10 cellular contexts compared by ENCODE assay signal in genomic region chr19:47098608-47099007, GRCh38. TPM values are rescaled to one million over a fixed set of nuclear protein-coding genes. Genes with fewer than 3 reads are reported as not detected.
DNase-seq lines count a peak whose midpoint lies in the region; ATAC-seq, FAIRE-seq and TF ChIP-seq lines count a peak whose summit lies in the region.
"Had no signal": no experiment of that assay in that cellular context is flagged by ENCODE, and none has a peak within 500 bp of the region (broad histone marks: within the 10 kb centered on the region; RNA-seq: fewer than 3 reads in every experiment).

No MANE protein-coding gene starts in this region.

- H3K36me3 Mint-ChIP-seq in Caco-2 (ENCODE audit: insufficient read depth, unreplicated experiment): peaks cover 56% of the 10 kb centered on the region
- H3K36me3 Mint-ChIP-seq in neural progenitor cell: peaks cover 16% of the 10 kb centered on the region

- H3K36me3 ChIP-seq in BLaER1 treated with 17β-estradiol and CSF1 and Interleukin-3, amounts not matched to agents 10 nM and 100 nM: peaks cover 6 to 62% (median 33%) of the 10 kb centered on the region in 11 experiments; a peak in 19 of 22 replicates
- H3K36me3 ChIP-seq in Caco-2 (ENCODE audit: control insufficient read depth, insufficient read depth, low read length): peaks cover 2% of the 10 kb centered on the region; the same call in 1 of the 2 replicates
- peaks cover 69% of the 10 kb centered on the region; the same call in 2 of the 3 replicates for H3K36me3 ChIP-seq in K562 (ENCODE audit: control insufficient read depth, insufficient read depth, low read length)
- H3K36me3 ChIP-seq in neural progenitor cell: no peaks in the 10 kb centered on the region

- no peak overlapping the region for H3K27ac ChIP-seq in BLaER1 treated with 17β-estradiol and CSF1 and Interleukin-3, amounts not matched to agents 10 nM and 100 nM
- no peak overlapping the region; the same call in 1 of the 3 replicates for H3K27ac ChIP-seq in K562 (ENCODE audit: extremely low read depth, low read depth, low read length)
- H3K27ac ChIP-seq in neural progenitor cell: no peak overlapping the region

- peak overlapping the region; percentile 82 to 99 (median 96) for H3K4me2 ChIP-seq in BLaER1 treated with 17β-estradiol and CSF1 and Interleukin-3, amounts not matched to agents 10 nM and 100 nM
- H3K4me2 ChIP-seq in K562 (ENCODE audit: insufficient read depth, low read length) (no peak overlapping the region), neural progenitor cell (peak overlapping the region; percentile 43)

- H4K20me1 ChIP-seq in BLaER1 treated with 17β-estradiol and CSF1 and Interleukin-3, amounts not matched to agents 10 nM and 100 nM: peaks cover 5 to 100% (median 85%) of the 10 kb centered on the region in 11 experiments; a peak in 20 of 22 replicates
- H4K20me1 ChIP-seq in K562 (replicated peaks; ENCODE audit: control insufficient read depth, insufficient read depth, low read length): no peaks in the 10 kb centered on the region
- H4K20me1 ChIP-seq in neural progenitor cell (ENCODE audit: low read depth): peaks cover 97% of the 10 kb centered on the region

- BruUV-seq in Caco-2 (replicated peaks; lab: Mats Ljungman, UMichigan) (no TSS peak), K562 (replicated peaks; lab: Mats Ljungman, UMichigan) (no TSS peak)

- H3K4me1 Mint-ChIP-seq in Caco-2 (ENCODE audit: low read depth, unreplicated experiment) (peaks cover 57% of the 10 kb centered on the region), neural progenitor cell (peaks cover 57% of the 10 kb centered on the region)

- H3K9ac ChIP-seq in BLaER1 treated with 17β-estradiol and CSF1 and Interleukin-3, amounts not matched to agents 10 nM and 100 nM: no peak overlapping the region
- H3K9ac ChIP-seq in K562 (ENCODE audit: insufficient read depth in 1 of 2, low read depth in 2 of 2, low read length in 2 of 2) (peak overlapping the region in 1 of 2 experiments; percentile 19; a peak in 1 of 4 replicates), neural progenitor cell (no peak overlapping the region)

- TF ChIP-seq RAD21 in K562 (CRISPR knock-in tag; conservative IDR thresholded peaks at IDR 0.05 in 1 of 2, IDR thresholded peaks at IDR 0.05 in 1 of 2): no peak

- no peak for DNase-seq in Caco-2
- DNase-seq in K562 (ENCODE audit: extremely low read depth in 1 of 4, low spot score in 3 of 4): no peak
- no peak for DNase-seq in neural progenitor cell (ENCODE audit: low spot score)
- no peak for DNase-seq in NOMO-1 treated with DMSO at 0.1 percent for 48 hours (lab: John Stamatoyannopoulos, UW; ENCODE audit: unreplicated experiment)
- DNase-seq in SHP77 (lab: John Stamatoyannopoulos, UW): no peak
- no peak for DNase-seq in UCSD-AML1 (lab: John Stamatoyannopoulos, UW; ENCODE audit: unreplicated experiment)
- DNase-seq: activated gamma-delta T cell, NCI-H524 had no signal

- TF ChIP-seq CTCF in Caco-2 (IDR thresholded peaks at IDR 0.05; ENCODE audit: insufficient read depth in 1 of 2, low read depth in 1 of 2, low read length in 1 of 2, severe bottlenecking in 1 of 2, unreplicated experiment in 1 of 2): no peak
- TF ChIP-seq CTCF in K562 (IDR thresholded peaks at IDR 0.05 in 2 of 3, conservative IDR thresholded peaks at IDR 0.05 in 1 of 3; ENCODE audit: insufficient read depth in 2 of 3, low read depth in 1 of 3, low read length in 3 of 3): no peak
- TF ChIP-seq CTCF in neural progenitor cell (IDR thresholded peaks at IDR 0.05): no peak

- in situ Hi-C loops in K562 (cut with MboI): no loop called here

- H3K4me3 ChIP-seq in BLaER1 treated with 17β-estradiol and CSF1 and Interleukin-3, amounts not matched to agents 10 nM and 100 nM: no peak overlapping the region
- H3K4me3 ChIP-seq in Caco-2 (ENCODE audit: low read depth, low read length): no peak overlapping the region
- no peak overlapping the region for H3K4me3 ChIP-seq in K562
- H3K4me3 ChIP-seq in neural progenitor cell: no peak overlapping the region

- FAIRE-seq in K562 (lab: Jason Lieb, UNC): no peak
- FAIRE-seq: keratinocyte had no signal

- POLR2A ChIA-PET in Caco-2 (lab: Charles Lee) (interaction anchor here (2.4 kb wide), 1 partner anchor 15 kb away, joined by 18 read pairs; the partner anchor contains the start of gene ZC3H4), K562 (lab: Yijun Ruan, JAX) (interaction anchor here (0.8 to 2.4 kb wide), 7 partner anchors 8 to 34 kb away, joined by 4 to 17 read pairs (median 5); partner anchors contain the start of gene ZC3H4)

- peaks cover 13% of the 10 kb centered on the region for H3F3A ChIP-seq in neural progenitor cell (ENCODE audit: low read depth)

- no peak for TF ChIP-seq EP300 in K562 (IDR thresholded peaks at IDR 0.05; ENCODE audit: low read length)

- peaks cover 91% of the 10 kb centered on the region for H3K79me2 ChIP-seq in K562 (ENCODE audit: control insufficient read depth, insufficient read depth, low read length)
- H3K79me2 ChIP-seq in neural progenitor cell (ENCODE audit: low read depth): peaks cover 91% of the 10 kb centered on the region

- peaks cover 62 to 84% (median 70%) of the 10 kb centered on the region in 10 experiments for H3K4me1 ChIP-seq in BLaER1 treated with 17β-estradiol and CSF1 and Interleukin-3, amounts not matched to agents 10 nM and 100 nM
- H3K4me1 ChIP-seq in Caco-2: peaks cover 69% of the 10 kb centered on the region
- H3K4me1 ChIP-seq in K562 (replicated peaks in 1 of 2; ENCODE audit: control insufficient read depth in 2 of 2, insufficient read depth in 2 of 2, low read length in 2 of 2): peaks cover 19 to 33% of the 10 kb centered on the region in 2 experiments; a peak in 4 of 5 replicates
- H3K4me1 ChIP-seq in neural progenitor cell: peaks cover 44% of the 10 kb centered on the region

- H3K9me3 ChIP-seq in BLaER1 treated with 17β-estradiol and CSF1 and Interleukin-3, amounts not matched to agents 10 nM and 100 nM (replicated peaks in 1 of 11): no peaks in the 10 kb centered on the region
- H3K9me3 ChIP-seq in Caco-2: no peaks in the 10 kb centered on the region
- no peaks in the 10 kb centered on the region for H3K9me3 ChIP-seq in K562 (replicated peaks; ENCODE audit: control insufficient read depth, insufficient read depth, low read depth, low read length)
- H3K9me3 ChIP-seq in neural progenitor cell (ENCODE audit: low read depth): no peaks in the 10 kb centered on the region

- no peaks in the 10 kb centered on the region for H3K27me3 ChIP-seq in BLaER1 treated with 17β-estradiol and CSF1 and Interleukin-3, amounts not matched to agents 10 nM and 100 nM
- H3K27me3 ChIP-seq in Caco-2 (replicated peaks; ENCODE audit: control insufficient read depth, insufficient read depth, low read length): no peaks in the 10 kb centered on the region
- H3K27me3 ChIP-seq in K562 (ENCODE audit: control insufficient read depth in 2 of 2, insufficient read depth in 2 of 2, low read length in 2 of 2): no peaks in the 10 kb centered on the region
- H3K27me3 ChIP-seq in neural progenitor cell: no peaks in the 10 kb centered on the region

- intact Hi-C loops in Caco-2 (cut with micrococcal nuclease; ENCODE audit: unreplicated experiment) (no loop called here), K562 (cut with micrococcal nuclease) (no loop called here)

- H3K4me3 Mint-ChIP-seq in Caco-2 (ENCODE audit: unreplicated experiment): no peak overlapping the region
- no peak overlapping the region for H3K4me3 Mint-ChIP-seq in neural progenitor cell

- WGBS in K562 (ENCODE audit: insufficient coverage, low coverage, missing lambda C conversion rate): 85% methylated on average over 6 of the region's 6 CpGs

- H3K9me3 Mint-ChIP-seq in Caco-2 (ENCODE audit: unreplicated experiment) (no peaks in the 10 kb centered on the region), neural progenitor cell (no peaks in the 10 kb centered on the region)

- H2AFZ ChIP-seq in K562 (ENCODE audit: low read depth, low read length): no peak overlapping the region
- H2AFZ ChIP-seq in neural progenitor cell (replicated peaks): no peak overlapping the region

- H3K9me1 ChIP-seq in K562 (ENCODE audit: control insufficient read depth, insufficient read depth, low read length): peaks cover 3% of the 10 kb centered on the region

- peak; percentile 13; the same call in 1 of the 3 replicates for ATAC-seq in K562

- H3K27me3 Mint-ChIP-seq in Caco-2 (ENCODE audit: insufficient read depth, unreplicated experiment): no peaks in the 10 kb centered on the region
- no peaks in the 10 kb centered on the region for H3K27me3 Mint-ChIP-seq in neural progenitor cell (ENCODE audit: insufficient read depth, low read depth)

- TF ChIP-seq POLR2A in K562 (conservative IDR thresholded peaks at IDR 0.05): no peak

- CTCF ChIA-PET in Caco-2 (lab: Charles Lee) (interaction anchor here (0.6 to 1.5 kb wide), 2 partner anchors 15 to 207 kb away, joined by 3 to 4 read pairs; partner anchors contain the start of gene ZC3H4), K562 (lab: Yijun Ruan, JAX; ENCODE audit: low intra/inter-chr PET ratio) (no interaction called here)

- H3K27ac Mint-ChIP-seq in Caco-2 (ENCODE audit: unreplicated experiment) (peak overlapping the region; percentile 100), neural progenitor cell (peak overlapping the region; percentile 74)

RNA-seq across cellular contexts. Expression of gene ZC3H4, which starts 15.0 kb away (rescaled TPM):
- total RNA-seq in Caco-2 (2022) (70.3 and 77.7 TPM in 2 replicates), K562 (2014; rRNA removed) (18.3 and 26.0 TPM in 2 replicates), K562 (2014; rRNA removed; fragmentation: Illumina TruSeq; extraction: Trizol) (19.6 and 24.1 TPM in 2 replicates), K562 (2015; rRNA removed; fragmentation: Illumina TruSeq; extraction: Trizol) (13.2 and 19.1 TPM in 2 replicates), K562 (2021) (59.5 and 75.6 TPM in 2 replicates), neural progenitor cell (ENCODE audit: low replicate concordance) (19.1 and 29.1 TPM in 2 replicates)
- 66.1 and 83.6 TPM in 2 replicates for total RNA-seq in K562 (2011; cell fraction: chromatin; rRNA removed; ENCODE audit: low replicate concordance)
- 24.1 and 34.0 TPM in 2 replicates for total RNA-seq in K562 (2011; cell fraction: nucleolus; rRNA removed)
- total RNA-seq in K562 (2011; cell fraction: nucleoplasm; rRNA removed): 30.9 TPM in 2 replicates
- polyA plus RNA-seq in K562 (2011; rRNA removed) (4.0 and 5.3 TPM in 2 replicates), K562 (2014; fragmentation: Illumina TruSeq; extraction: Trizol) (33.5 and 33.7 TPM in 2 replicates), K562 (2014; fragmentation: Nextera tagmentation; extraction: Ambion mirVana) (1 to 10 TPM; 2.2 to 8.0 TPM), K562 (2014; rRNA removed) (14.4 and 17.6 TPM in 2 replicates)
- polyA plus RNA-seq in K562 (2011; cell fraction: cytosol; rRNA removed): 2.2 and 3.7 TPM in 2 replicates
- polyA plus RNA-seq in K562 (2011; cell fraction: nucleus; rRNA removed): 14.1 and 22.9 TPM in 2 replicates
- 11.1 and 39.1 TPM in 2 replicates for polyA plus RNA-seq in K562 (2012)
- polyA minus RNA-seq in K562 (2011; rRNA and poly(A)+ RNA removed): 14.0 and 14.6 TPM in 2 replicates
- polyA minus RNA-seq in K562 (2011; cell fraction: cytosol; rRNA and poly(A)+ RNA removed): 23.3 and 31.7 TPM in 2 replicates
- polyA minus RNA-seq in K562 (2011; cell fraction: nucleus; rRNA and poly(A)+ RNA removed): 7.5 and 15.8 TPM in 2 replicates

RNA-seq across cellular contexts. Expression of gene SAE1, which starts 32.0 kb away (rescaled TPM):
- total RNA-seq in Caco-2 (2022) (238 and 251 TPM in 2 replicates), K562 (2014; rRNA removed) (194 and 213 TPM in 2 replicates), K562 (2014; rRNA removed; fragmentation: Illumina TruSeq; extraction: Trizol) (215 and 244 TPM in 2 replicates), K562 (2015; rRNA removed; fragmentation: Illumina TruSeq; extraction: Trizol) (220 and 231 TPM in 2 replicates), K562 (2021) (205 and 217 TPM in 2 replicates), neural progenitor cell (ENCODE audit: low replicate concordance) (258 and 305 TPM in 2 replicates)
- 86.7 and 121 TPM in 2 replicates for total RNA-seq in K562 (2011; cell fraction: chromatin; rRNA removed; ENCODE audit: low replicate concordance)
- 37.9 and 42.4 TPM in 2 replicates for total RNA-seq in K562 (2011; cell fraction: nucleolus; rRNA removed)
- 54.9 and 55.4 TPM in 2 replicates for total RNA-seq in K562 (2011; cell fraction: nucleoplasm; rRNA removed)
- polyA plus RNA-seq in K562 (2011; rRNA removed) (199 and 297 TPM in 2 replicates), K562 (2014; fragmentation: Illumina TruSeq; extraction: Trizol) (293 and 299 TPM in 2 replicates), K562 (2014; fragmentation: Nextera tagmentation; extraction: Ambion mirVana) (100 to 1,000 TPM in 1 of 2 experiments, 10 to 100 TPM in 1; 82.8 to 133 TPM), K562 (2014; rRNA removed) (250 and 273 TPM in 2 replicates)
- 175 and 205 TPM in 2 replicates for polyA plus RNA-seq in K562 (2011; cell fraction: cytosol; rRNA removed)
- 41.2 and 60.5 TPM in 2 replicates for polyA plus RNA-seq in K562 (2011; cell fraction: nucleus; rRNA removed)
- 207 and 215 TPM in 2 replicates for polyA plus RNA-seq in K562 (2012)
- 138 and 156 TPM in 2 replicates for polyA minus RNA-seq in K562 (2011; rRNA and poly(A)+ RNA removed)
- 63.5 and 64.3 TPM in 2 replicates for polyA minus RNA-seq in K562 (2011; cell fraction: cytosol; rRNA and poly(A)+ RNA removed)
- 11.0 and 20.4 TPM in 2 replicates for polyA minus RNA-seq in K562 (2011; cell fraction: nucleus; rRNA and poly(A)+ RNA removed)

RNA-seq across cellular contexts. Expression of gene TMEM160, which starts 50.2 kb away (rescaled TPM):
- total RNA-seq in Caco-2 (2022) (86.5 and 91.7 TPM in 2 replicates), K562 (2014; rRNA removed) (95.2 and 166 TPM in 2 replicates), K562 (2014; rRNA removed; fragmentation: Illumina TruSeq; extraction: Trizol) (0.64 and 2.4 TPM in 2 replicates), K562 (2015; rRNA removed; fragmentation: Illumina TruSeq; extraction: Trizol) (2.4 and 4.4 TPM in 2 replicates), K562 (2021) (77.6 and 79.5 TPM in 2 replicates), neural progenitor cell (ENCODE audit: low replicate concordance) (8.0 and 66.2 TPM in 2 replicates)
- total RNA-seq in K562 (2011; cell fraction: chromatin; rRNA removed; ENCODE audit: low replicate concordance): 1.5 and 6.1 TPM in 2 replicates
- 30.7 and 31.5 TPM in 2 replicates for total RNA-seq in K562 (2011; cell fraction: nucleolus; rRNA removed)
- 10.5 and 11.2 TPM in 2 replicates for total RNA-seq in K562 (2011; cell fraction: nucleoplasm; rRNA removed)
- polyA plus RNA-seq in K562 (2011; rRNA removed) (8.7 and 14.0 TPM in 2 replicates), K562 (2014; fragmentation: Illumina TruSeq; extraction: Trizol) (1.4 TPM in 1 of 2 replicates, not detected in the other), K562 (2014; fragmentation: Nextera tagmentation; extraction: Ambion mirVana) (under 1 TPM; 0.10 to 0.25 TPM), K562 (2014; rRNA removed) (85.9 and 90.7 TPM in 2 replicates)
- 44.0 and 160 TPM in 2 replicates for polyA plus RNA-seq in K562 (2011; cell fraction: cytosol; rRNA removed)
- 12.9 and 22.9 TPM in 2 replicates for polyA plus RNA-seq in K562 (2011; cell fraction: nucleus; rRNA removed)
- 30.2 and 35.3 TPM in 2 replicates for polyA plus RNA-seq in K562 (2012)
- polyA minus RNA-seq in K562 (2011; rRNA and poly(A)+ RNA removed): 0.69 and 0.74 TPM in 2 replicates
- polyA minus RNA-seq in K562 (2011; cell fraction: cytosol; rRNA and poly(A)+ RNA removed): 9.9 and 19.5 TPM in 2 replicates
- 7.0 and 7.9 TPM in 2 replicates for polyA minus RNA-seq in K562 (2011; cell fraction: nucleus; rRNA and poly(A)+ RNA removed)
